1 cellular context compared by ENCODE assay signal in genomic region chr11:83193315-83194283, GRCh38.
TF ChIP-seq lines count a peak whose summit lies in the region.

Gene ANKRD42, plus strand, starts transcription at chr11:83193712. Its CDS starts 959 bp downstream, at chr11:83194671.

TF ChIP-seq in HepG2, 621 proteins besides CTCF, POLR2A, EP300 and RAD21 (continued from another document and continues in another):
- TF ChIP-seq THRA (CRISPR knock-in tag; IDR thresholded peaks at IDR 0.05; ENCODE audit: borderline replicate concordance) = peak; percentile 51; the same call in 1 of the 2 replicates
- peak; percentile 87 for TF ChIP-seq RFX1 (IDR thresholded peaks at IDR 0.05)
- TF ChIP-seq HOXA3 (CRISPR knock-in tag; IDR thresholded peaks at IDR 0.05) = peak; percentile 87
- no peak for TF ChIP-seq ZNF556 (CRISPR knock-in tag; IDR thresholded peaks at IDR 0.05; ENCODE audit: borderline replicate concordance)
- TF ChIP-seq ZBTB40 (IDR thresholded peaks at IDR 0.05) = peak; percentile 75
- 0 out of 2 replicates have a peak, but pooled peaks have one; percentile 9 for TF ChIP-seq ZBTB40 (CRISPR knock-in tag; IDR thresholded peaks at IDR 0.05)
- no peak for TF ChIP-seq ATF4 (CRISPR knock-in tag; IDR thresholded peaks at IDR 0.05)
- peak; percentile 55 for TF ChIP-seq SP2 (CRISPR knock-in tag; IDR thresholded peaks at IDR 0.05)
- no peak for TF ChIP-seq KDM6A (CRISPR knock-in tag; IDR thresholded peaks at IDR 0.05; ENCODE audit: low read depth)
- TF ChIP-seq MTA3 (CRISPR knock-in tag; IDR thresholded peaks at IDR 0.05) = no peak
- no peak for TF ChIP-seq ZNF24 (IDR thresholded peaks at IDR 0.05)
- TF ChIP-seq ZNF274 (CRISPR knock-in tag; IDR thresholded peaks at IDR 0.05) = no peak; the same call in 1 of the 2 replicates
- TF ChIP-seq ZNF180 (CRISPR knock-in tag; IDR thresholded peaks at IDR 0.05; ENCODE audit: borderline replicate concordance, low read depth) = no peak
- TF ChIP-seq GPBP1L1 (CRISPR knock-in tag; IDR thresholded peaks at IDR 0.05) = no peak
- no peak for TF ChIP-seq RARA (CRISPR knock-in tag; IDR thresholded peaks at IDR 0.05)
- no peak for TF ChIP-seq CERS6 (CRISPR knock-in tag; IDR thresholded peaks at IDR 0.05)
- no peak for TF ChIP-seq KLF9 (CRISPR knock-in tag; IDR thresholded peaks at IDR 0.05; ENCODE audit: low read depth)
- peak; percentile 58; the same call in 1 of the 2 replicates for TF ChIP-seq ZSCAN31 (CRISPR knock-in tag; IDR thresholded peaks at IDR 0.05; ENCODE audit: low read depth)
- TF ChIP-seq MED1 (CRISPR knock-in tag; IDR thresholded peaks at IDR 0.05) = peak; percentile 41
- no peak for TF ChIP-seq CHD4 (IDR thresholded peaks at IDR 0.05; ENCODE audit: borderline replicate concordance, low read length)
- TF ChIP-seq MXI1 (IDR thresholded peaks at IDR 0.05; ENCODE audit: borderline replicate concordance, low read depth, low read length) = peak; percentile 94; the same call in 1 of the 3 replicates
- TF ChIP-seq CHCHD3 (CRISPR knock-in tag; IDR thresholded peaks at IDR 0.05) = no peak
- no peak for TF ChIP-seq ZNF780A (CRISPR knock-in tag; IDR thresholded peaks at IDR 0.05)
- no peak for TF ChIP-seq GLI4 (CRISPR knock-in tag; IDR thresholded peaks at IDR 0.05; ENCODE audit: borderline replicate concordance)
- TF ChIP-seq ZNF121 (CRISPR knock-in tag; IDR thresholded peaks at IDR 0.05) = no peak
- no peak for TF ChIP-seq SOX13 (IDR thresholded peaks at IDR 0.05)
- no peak for TF ChIP-seq SOX13 (CRISPR knock-in tag; conservative IDR thresholded peaks at IDR 0.05 in 1 of 2, IDR thresholded peaks at IDR 0.05 in 1 of 2)
- peak; percentile 57 for TF ChIP-seq TEAD3 (CRISPR knock-in tag; optimal IDR thresholded peaks at IDR 0.05; ENCODE audit: borderline replicate concordance)
- no peak for TF ChIP-seq ZNF260 (CRISPR knock-in tag; IDR thresholded peaks at IDR 0.05; ENCODE audit: borderline replicate concordance, low read depth)
- TF ChIP-seq ZNF574 (CRISPR knock-in tag; IDR thresholded peaks at IDR 0.05) = peak; percentile 91
- TF ChIP-seq CBX2 (IDR thresholded peaks at IDR 0.05; ENCODE audit: low read depth, low read length) = no peak
- TF ChIP-seq CBX2 (CRISPR knock-in tag; IDR thresholded peaks at IDR 0.05; ENCODE audit: low read depth) = no peak
- TF ChIP-seq ATF5 (CRISPR knock-in tag; IDR thresholded peaks at IDR 0.05; ENCODE audit: low read depth) = no peak
- TF ChIP-seq ZNF496 (CRISPR knock-in tag; IDR thresholded peaks at IDR 0.05; ENCODE audit: insufficient replicate concordance) = no peak
- TF ChIP-seq ZNF12 (CRISPR knock-in tag; IDR thresholded peaks at IDR 0.05) = no peak; the same call in 1 of the 2 replicates
- peak; percentile 66; the same call in 1 of the 2 replicates for TF ChIP-seq HMGXB3 (CRISPR knock-in tag; IDR thresholded peaks at IDR 0.05; ENCODE audit: borderline replicate concordance)
- TF ChIP-seq IKZF4 (CRISPR knock-in tag; IDR thresholded peaks at IDR 0.05; ENCODE audit: borderline replicate concordance, low read depth, not compliant biosample characterization) = peak; percentile 44
- peak; percentile 25; the same call in 1 of the 2 replicates for TF ChIP-seq NFYB (CRISPR knock-in tag; IDR thresholded peaks at IDR 0.05)
